In the genomic region with DNA sequence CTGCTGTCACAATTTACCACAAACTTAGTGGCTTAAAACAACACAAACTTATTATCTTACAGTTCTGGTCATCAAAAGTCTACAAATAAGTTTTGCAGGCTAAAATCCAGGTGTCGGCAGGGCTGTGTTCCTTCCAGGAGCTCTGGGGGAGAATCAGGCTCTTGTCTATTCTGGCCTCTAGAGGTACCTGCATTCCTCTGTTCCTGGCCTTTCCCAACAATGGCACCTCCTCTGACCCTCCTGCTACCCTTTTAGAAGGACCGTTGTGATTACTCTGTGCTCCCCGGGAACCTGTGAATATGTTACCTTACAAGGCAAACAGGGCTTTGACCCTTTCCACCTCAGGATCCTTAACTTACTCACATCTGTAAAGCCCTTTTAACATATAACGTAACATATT, we compare ENCODE assay signal across 27 cellular contexts.
"Had no signal": no experiment of that assay in that cellular context is flagged by ENCODE, and none has a peak within 500 bp of the region (broad histone marks: within the 10 kb centered on the region; RNA-seq: fewer than 3 reads in every experiment).

No MANE protein-coding gene starts in this region.

- DNase-seq: naive thymus-derived CD4-positive, alpha-beta T cell; nephron progenitor cell; nucleus accumbens; ovary; posterior cingulate gyrus; psoas muscle; right cardiac atrium; right lobe of liver; sigmoid colon; small intestine; stimulated activated CD4-positive, alpha-beta T cell treated with anti-CD3 and anti-CD28 coated beads, Interleukin-15, amount 100 ng/mL, for 24 hours; stimulated activated CD4-positive, alpha-beta T cell treated with anti-CD3 and anti-CD28 coated beads, Interleukin-2, amount 100 ng/mL, for 24 hours; stimulated activated CD4-positive, alpha-beta T cell treated with anti-CD3 and anti-CD28 coated beads, Interleukin-2, amount 100 ng/mL, for 48 hours; stimulated activated CD4-positive, alpha-beta T cell treated with anti-CD3 and anti-CD28 coated beads, Interleukin-4, amount 100 ng/mL, for 24 hours; stimulated activated naive B cell treated with anti-CD40 and anti-IgM and Interleukin-4, amounts not matched to agents 10 μg/mL and 1 μg/mL and 100 μg/mL, for 72 hours; stimulated activated naive CD4-positive, alpha-beta T cell treated with Interleukin-2 at 50 U/mL for 16 hours; substantia nigra; testis; tibial artery; transverse colon; upper lobe of right lung; uterus had no signal

- H3K4me3 ChIP-seq: ovary, psoas muscle, right lobe of liver, sigmoid colon, suprapubic skin, testis, tibial artery, transverse colon, upper lobe of right lung, uterus had no signal

- H2AFZ ChIP-seq: parathyroid adenoma had no signal

- H3K27me3 ChIP-seq: ovary, right lobe of liver, sigmoid colon, suprapubic skin, testis, tibial artery, transverse colon, upper lobe of right lung, uterus had no signal

- H3K79me2 ChIP-seq: parathyroid adenoma had no signal

- H3K27ac ChIP-seq: neutrophil, ovary, parathyroid adenoma, psoas muscle, right lobe of liver, sigmoid colon, suprapubic skin, testis, tibial artery, transverse colon, upper lobe of right lung, uterus had no signal

- H3K36me3 ChIP-seq: neutrophil, ovary, right lobe of liver, sigmoid colon, suprapubic skin, tibial artery, transverse colon, upper lobe of right lung, uterus had no signal

- FAIRE-seq: small intestine had no signal

- H3K9me3 ChIP-seq: neutrophil, ovary, psoas muscle, right lobe of liver, sigmoid colon, suprapubic skin, testis, tibial artery, transverse colon, upper lobe of right lung, uterus had no signal

- ATAC-seq: naive thymus-derived CD4-positive, alpha-beta T cell; natural killer cell treated with Interleukin-12 subunit alpha and Interleukin-12 subunit beta and Interleukin-15 and Interleukin-18, amount 100 ng/mL, for 72 hours; psoas muscle; right cardiac atrium; right lobe of liver; stimulated activated effector memory CD8-positive, alpha-beta T cell treated with anti-CD3 and anti-CD28 coated beads, Interleukin-12 subunit alpha, Interleukin-12 subunit beta, amount 100 ng/mL, for 72 hours; stimulated activated naive B cell treated with anti-CD40 and anti-IgM and Interleukin-4, amounts not matched to agents 10 μg/mL and 1 μg/mL and 100 μg/mL, for 72 hours; upper lobe of right lung had no signal

- H3K9ac ChIP-seq: parathyroid adenoma had no signal

- H3K4me1 ChIP-seq: parathyroid adenoma, psoas muscle, right lobe of liver, sigmoid colon, testis, tibial artery, transverse colon, upper lobe of right lung, uterus had no signal
